ENCODE assay signal across 1 cellular context in the genomic region with DNA sequence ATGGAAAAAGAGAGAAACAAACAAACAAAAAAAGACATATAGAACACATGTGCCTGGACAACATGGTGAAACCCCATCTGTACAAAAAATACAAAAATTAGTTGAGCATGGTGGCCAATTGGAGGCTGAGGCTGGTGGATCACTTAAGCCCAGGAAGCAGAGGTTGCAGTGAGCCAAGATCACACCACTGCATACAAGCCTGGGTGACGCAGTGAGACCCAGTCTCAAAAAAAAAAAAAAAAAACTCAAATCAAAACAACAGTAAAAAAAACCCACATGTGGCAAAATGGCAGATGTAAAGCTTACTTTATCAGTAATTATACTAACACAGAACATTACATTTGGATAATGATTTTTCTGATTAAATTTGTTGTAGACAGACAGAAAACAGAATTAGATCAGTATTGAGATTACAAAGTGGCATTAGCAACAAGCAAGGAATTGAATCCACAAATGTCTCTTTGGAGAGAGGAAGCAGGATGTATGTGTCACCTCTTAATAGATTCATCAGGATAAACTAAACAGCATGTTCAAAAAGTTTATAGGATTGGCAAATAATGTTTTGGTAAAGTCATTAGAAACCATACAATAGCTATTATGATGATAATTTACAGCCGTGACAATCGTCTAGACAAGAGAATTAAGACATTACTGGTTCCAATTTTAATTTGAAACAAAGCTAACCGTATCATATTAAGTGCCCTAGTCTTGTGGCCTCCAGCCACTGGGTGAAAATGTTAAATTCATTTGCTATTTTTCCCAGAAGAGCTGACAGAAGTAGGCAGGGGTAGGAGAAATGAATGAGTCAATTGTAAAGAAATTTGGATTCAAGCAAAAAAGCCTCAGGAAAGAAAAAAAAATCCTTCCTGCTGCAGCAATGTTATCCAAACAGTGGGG.
TF ChIP-seq lines count a peak whose summit lies in the region.

No MANE protein-coding gene starts in this region.

TF ChIP-seq in SK-N-SH treated with all-trans-retinoic acid at 6 μM for 48 hours, 23 proteins besides CTCF, POLR2A, EP300 and RAD21 (continued from another document):
- TF ChIP-seq ZFP3 (CRISPR knock-in tag; IDR thresholded peaks at IDR 0.05): no peak
